In the genomic region with DNA sequence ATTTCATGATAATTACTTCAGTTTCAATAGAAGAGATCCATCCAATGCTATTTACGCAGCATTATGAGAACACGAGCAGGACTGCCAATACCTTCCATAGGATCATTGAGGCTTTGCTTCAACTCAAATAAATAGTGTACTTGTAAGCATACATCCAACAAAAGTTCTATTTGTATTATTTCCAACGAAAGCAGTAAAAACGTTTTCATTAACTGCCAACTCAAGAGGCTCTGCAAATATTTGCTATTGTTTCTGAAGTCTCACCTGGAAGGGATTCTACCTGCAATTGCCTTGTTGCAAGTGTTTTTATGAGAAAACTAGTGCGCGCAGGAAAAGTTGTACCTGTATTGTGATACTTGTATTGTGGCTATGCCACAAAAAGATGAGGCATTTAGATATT, we compare ENCODE assay signal across 20 cellular contexts. TPM values are rescaled to one million over a fixed set of nuclear protein-coding genes. Genes with fewer than 3 reads are reported as not detected.
A peak's percentile ranks its signal among the peaks of the same experiment; 100 is the strongest.
DNase-seq lines count a peak whose midpoint lies in the region; ATAC-seq and TF ChIP-seq lines count a peak whose summit lies in the region.
"Had no signal": no experiment of that assay in that cellular context is flagged by ENCODE, and none has a peak within 500 bp of the region (broad histone marks: within the 10 kb centered on the region; RNA-seq: fewer than 3 reads in every experiment).

No MANE protein-coding gene starts in this region.

- CTCF ChIA-PET in activated CD4-positive, alpha-beta T cell treated with anti-CD3 and anti-CD28 coated beads, Interleukin-2, amount 10 ng/mL, durations not matched to agents 7 days and 5 days (lab: Charles Lee): interaction anchor here (1.0 to 1.6 kb wide), 2 partner anchors 17 to 45 kb away, joined by 3 to 4 read pairs; no protein-coding TSS in a partner anchor
- CTCF ChIA-PET in OCI-LY7 (lab: Charles Lee; ENCODE audit: unreplicated experiment): interaction anchor here (1.7 kb wide), 1 partner anchor 54 kb away, joined by 5 read pairs; no protein-coding TSS in a partner anchor

- no peak overlapping the region for H3K4me3 Mint-ChIP-seq in activated CD4-positive, alpha-beta T cell treated with anti-CD3 and anti-CD28 coated beads, Interleukin-2, amount 10 ng/mL, durations not matched to agents 7 days and 5 days
- H3K4me3 Mint-ChIP-seq in HFFc6: 0 out of 2 replicates have a peak overlapping the region, but pooled peaks have one; percentile 93

- no peak overlapping the region; the same call in 1 of the 2 replicates for H3K4me2 ChIP-seq in OCI-LY7 (ENCODE audit: low read length)

- H3K4me3 ChIP-seq in OCI-LY7 (ENCODE audit: low read depth, low read length, poor library complexity, severe bottlenecking) (no peak overlapping the region), neuron (ENCODE audit: low read length) (peak overlapping the region; percentile 64)

- H2AFZ ChIP-seq in OCI-LY7 (ENCODE audit: low read length): peak overlapping the region; percentile 99
- H2AFZ ChIP-seq in neuron (ENCODE audit: low read depth, low read length): peak overlapping the region; percentile 68

- no peaks in the 10 kb centered on the region for H3K9me2 ChIP-seq in OCI-LY7 (ENCODE audit: insufficient read depth, low read length)

- POLR2A ChIA-PET in activated CD4-positive, alpha-beta T cell treated with anti-CD3 and anti-CD28 coated beads, Interleukin-2, amount 10 ng/mL, durations not matched to agents 7 days and 5 days (lab: Charles Lee): no interaction called here
- POLR2A ChIA-PET in OCI-LY7 (lab: Charles Lee): interaction anchor here (1.2 to 1.3 kb wide), 2 partner anchors 9 to 81 kb away, joined by 3 to 4 read pairs; no protein-coding TSS in a partner anchor

- peaks cover 22% of the 10 kb centered on the region for H3K4me1 Mint-ChIP-seq in activated CD4-positive, alpha-beta T cell treated with anti-CD3 and anti-CD28 coated beads, Interleukin-2, amount 10 ng/mL, durations not matched to agents 7 days and 5 days
- H3K4me1 Mint-ChIP-seq in HFFc6 (ENCODE audit: low read depth): peaks cover 24% of the 10 kb centered on the region

- intact Hi-C loops in OCI-LY7 (cut with micrococcal nuclease; ENCODE audit: unreplicated experiment): no loop called here

- no TSS peak for BruUV-seq in OCI-LY7 (replicated peaks; lab: Mats Ljungman, UMichigan)

- no peaks in the 10 kb centered on the region for H4K20me1 ChIP-seq in OCI-LY7 (ENCODE audit: insufficient read depth, low read length)

- H3K79me2 ChIP-seq in OCI-LY7 (ENCODE audit: insufficient read depth, low read depth, low read length): no peaks in the 10 kb centered on the region

- H3K9me3 ChIP-seq in OCI-LY7 (ENCODE audit: low read length) (no peaks in the 10 kb centered on the region), neuron (ENCODE audit: low read length) (no peaks in the 10 kb centered on the region)
- H3K9me3 ChIP-seq: lower lobe of right lung, pancreas had no signal

- no peaks in the 10 kb centered on the region for H3K27me3 Mint-ChIP-seq in activated CD4-positive, alpha-beta T cell treated with anti-CD3 and anti-CD28 coated beads, Interleukin-2, amount 10 ng/mL, durations not matched to agents 7 days and 5 days
- peaks cover 3% of the 10 kb centered on the region for H3K27me3 Mint-ChIP-seq in HFFc6 (ENCODE audit: insufficient read depth)
- H3K27me3 Mint-ChIP-seq: effector memory CD8-positive, alpha-beta T cell had no signal

- TF ChIP-seq CTCF in HFFc6 (IDR thresholded peaks at IDR 0.05): no peak
- no peak for TF ChIP-seq CTCF in OCI-LY7 (conservative IDR thresholded peaks at IDR 0.05; ENCODE audit: low read length)

- H3K9me3 Mint-ChIP-seq in activated CD4-positive, alpha-beta T cell treated with anti-CD3 and anti-CD28 coated beads, Interleukin-2, amount 10 ng/mL, durations not matched to agents 7 days and 5 days: peaks cover 8% of the 10 kb centered on the region
- H3K9me3 Mint-ChIP-seq in HFFc6: 0 out of 2 replicates have a peak, but pooled peaks cover 4% of the 10 kb centered on the region
- H3K9me3 Mint-ChIP-seq: effector memory CD8-positive, alpha-beta T cell had no signal

- H3K27ac ChIP-seq in OCI-LY7 (ENCODE audit: low read depth, low read length, poor library complexity, severe bottlenecking): no peak overlapping the region

- ATAC-seq in HG03354 (IDR thresholded peaks at IDR 0.05; ENCODE audit: poor library complexity, severe bottlenecking, unreplicated experiment): no peak
- ATAC-seq in HG03135 (IDR thresholded peaks at IDR 0.05; ENCODE audit: unreplicated experiment): no peak
- ATAC-seq: CD8-positive, alpha-beta T cell; effector memory CD8-positive, alpha-beta T cell; Panc1 had no signal

- peaks cover 8% of the 10 kb centered on the region for H3K36me3 Mint-ChIP-seq in activated CD4-positive, alpha-beta T cell treated with anti-CD3 and anti-CD28 coated beads, Interleukin-2, amount 10 ng/mL, durations not matched to agents 7 days and 5 days (ENCODE audit: low read depth)
- H3K36me3 Mint-ChIP-seq in HFFc6 (ENCODE audit: low read depth): peaks cover 5% of the 10 kb centered on the region; the same call in 1 of the 2 replicates
- H3K36me3 Mint-ChIP-seq: CD8-positive, alpha-beta T cell had no signal

- DNase-seq in activated CD4-positive, alpha-beta T cell treated with anti-CD3 and anti-CD28 coated beads, Interleukin-2, amount 10 ng/mL, durations not matched to agents 7 days and 5 days: no peak
- no peak for DNase-seq in activated CD4-positive, alpha-beta T cell treated with anti-CD3 and anti-CD28 coated beads, Interleukin-2, amount 50 U/mL, for 1 hour
- DNase-seq in HFFc6 (no peak), OCI-LY7 (ENCODE audit: low spot score) (no peak), cerebellar cortex (ENCODE audit: low spot score) (no peak)
- DNase-seq: activated CD4-positive, alpha-beta T cell treated with anti-CD3 and anti-CD28 coated beads for 1 hour; activated gamma-delta T cell; CD8-positive, alpha-beta T cell; effector memory CD8-positive, alpha-beta T cell; HCEC 1CT; head of caudate nucleus; lower lobe of right lung; NCI-H1436; NCI-H524 treated with DMSO at 0.1 percent for 48 hours; pancreas; T1000 had no signal

- no peaks in the 10 kb centered on the region for H3K27me3 ChIP-seq in neuron (ENCODE audit: insufficient read depth, low read length)
- H3K27me3 ChIP-seq: pancreas had no signal

- no peaks in the 10 kb centered on the region for H3K36me3 ChIP-seq in OCI-LY7 (ENCODE audit: insufficient read depth, low read length)
- H3K36me3 ChIP-seq in neuron (ENCODE audit: insufficient read depth, low read length): no peaks in the 10 kb centered on the region
- H3K36me3 ChIP-seq: lower lobe of right lung, pancreas had no signal

- H3K4me1 ChIP-seq in OCI-LY7 (ENCODE audit: insufficient read depth, low read length, poor library complexity, severe bottlenecking) (peaks cover 21% of the 10 kb centered on the region), neuron (ENCODE audit: insufficient read depth, low read length) (peaks cover 2% of the 10 kb centered on the region)

- peak overlapping the region; percentile 97 for H3K27ac Mint-ChIP-seq in activated CD4-positive, alpha-beta T cell treated with anti-CD3 and anti-CD28 coated beads, Interleukin-2, amount 10 ng/mL, durations not matched to agents 7 days and 5 days
- H3K27ac Mint-ChIP-seq in HFFc6: no peak overlapping the region

RNA-seq across cellular contexts. Expression of gene GNPDA1, which starts 11.0 kb away (rescaled TPM):
- total RNA-seq in activated CD4-positive, alpha-beta T cell treated with anti-CD3 and anti-CD28 coated beads, Interleukin-2, amount 10 ng/mL, durations not matched to agents 7 days and 5 days: 10 to 100 TPM; 34.4 to 36.1 TPM
- 10 to 100 TPM; 25.1 to 32.6 (median 30.0) TPM for total RNA-seq in HFFc6 (2021; fragmentation: NEBNext Ultra II Directional; extraction: Animal tissue kit (Norgen Biotek cat#: 25700))
- 20.2 and 22.9 TPM in 2 replicates for total RNA-seq in OCI-LY7 (2014; rRNA removed; shearing (Covaris generic))
- 23.1 and 24.1 TPM in 2 replicates for total RNA-seq in OCI-LY7 (2022)

RNA-seq across cellular contexts. Expression of gene RNF14, which starts 54.9 kb away (rescaled TPM):
- 10 to 100 TPM; 28.8 to 33.7 TPM for total RNA-seq in activated CD4-positive, alpha-beta T cell treated with anti-CD3 and anti-CD28 coated beads, Interleukin-2, amount 10 ng/mL, durations not matched to agents 7 days and 5 days
- total RNA-seq in HFFc6 (2021; fragmentation: NEBNext Ultra II Directional; extraction: Animal tissue kit (Norgen Biotek cat#: 25700)): 10 to 100 TPM; 56.0 to 65.5 (median 63.0) TPM
- 23.7 and 31.7 TPM in 2 replicates for total RNA-seq in OCI-LY7 (2014; rRNA removed; shearing (Covaris generic))
- total RNA-seq in OCI-LY7 (2022): 41.1 and 41.9 TPM in 2 replicates
